In genomic region chr7:135147899-135148721, GRCh38 we compare ENCODE assay signal across 8 cellular contexts. TPM values are rescaled to one million over a fixed set of nuclear protein-coding genes. Genes with fewer than 3 reads are reported as not detected.
DNase-seq lines count a peak whose midpoint lies in the region; ATAC-seq and TF ChIP-seq lines count a peak whose summit lies in the region.

Gene TMEM140 (plus strand): TSS chr7:135148072. CDS start chr7:135164442, 16,370 bp downstream.

- H2AK5ac ChIP-seq in mesendoderm (ENCODE audit: low read length), result no peak within 1 kb of the TSS

- H3K27ac ChIP-seq in lung (ENCODE audit: low read depth in 1 of 2, low read length in 1 of 2), result peak within 1 kb of the TSS; percentile 92 to 95
- H3K27ac ChIP-seq in thymus (ENCODE audit: low read depth), result peak within 1 kb of the TSS; percentile 98
- H3K27ac ChIP-seq in mesendoderm (ENCODE audit: low read depth, low read length), result no peak within 1 kb of the TSS

- H4K8ac ChIP-seq in mesendoderm (ENCODE audit: low read depth, low read length), result no peak within 1 kb of the TSS

- H2BK120ac ChIP-seq in mesendoderm (ENCODE audit: low read depth, low read length), result no peak within 1 kb of the TSS

- peak; percentile 31; the same call in 1 of the 2 replicates for TF ChIP-seq CTCF in BJ (IDR thresholded peaks at IDR 0.05; ENCODE audit: insufficient read depth, low read depth, low read length)
- peak; percentile 6 for TF ChIP-seq CTCF in choroid plexus epithelial cell (conservative IDR thresholded peaks at IDR 0.05; ENCODE audit: low read depth, low read length)
- no peak for TF ChIP-seq CTCF in lung (IDR thresholded peaks at IDR 0.05; ENCODE audit: control extremely low read depth, extremely low read depth)

- no peak within 1 kb of the TSS for H3K18ac ChIP-seq in mesendoderm (ENCODE audit: low read length)

- 6% methylated on average over 13 of the region's 13 CpGs for WGBS in lung, 2 donors
- 10% methylated on average over 13 of the region's 13 CpGs for WGBS in thymus
- WGBS in mesendoderm (ENCODE audit: extremely low coverage, insufficient coverage, low lambda C conversion rate), result no CpG with 5 or more reads among the region's 13 CpGs

- H3K4me3 ChIP-seq in BJ (ENCODE audit: low read depth, low read length) (peak within 1 kb of the TSS; percentile 29), choroid plexus epithelial cell (ENCODE audit: low read depth, low read length) (peak within 1 kb of the TSS; percentile 36), lung (peak within 1 kb of the TSS; percentile 57), thymus (ENCODE audit: low read length) (peak within 1 kb of the TSS; percentile 70), mesendoderm (ENCODE audit: low read length) (no peak within 1 kb of the TSS)

- H3K4me2 ChIP-seq in mesendoderm (ENCODE audit: low read length), result no peak within 1 kb of the TSS

- no peaks in the 10 kb centered on the region for H3K79me2 ChIP-seq in mesendoderm (ENCODE audit: control insufficient read depth, insufficient read depth, low read length)

- no peak for DNase-seq in BJ (ENCODE audit: low read depth)
- DNase-seq in T-helper 22 cell (ENCODE audit: low read depth), result peak; percentile 31
- DNase-seq in choroid plexus epithelial cell (ENCODE audit: low read depth), result peak; percentile 93
- no peak for DNase-seq in lung (ENCODE audit: low spot score)
- DNase-seq in mesendoderm, result no peak

- no peak within 1 kb of the TSS for H4K5ac ChIP-seq in mesendoderm (ENCODE audit: low read length)

- POLR2A ChIA-PET in BJ (lab: Charles Lee), result no interaction called here

- H3K79me1 ChIP-seq in mesendoderm (ENCODE audit: low read length), result no peaks in the 10 kb centered on the region

- CTCF ChIA-PET in BJ (lab: Yijun Ruan, JAX), result interaction anchor here (1.0 to 1.3 kb wide), 5 partner anchors 9 to 162 kb away, joined by 3 to 5 read pairs (median 4); partner anchors contain the start of gene AGBL3

- H3K27me3 ChIP-seq in BJ (ENCODE audit: control insufficient read depth, insufficient read depth, low read length) (no peaks in the 10 kb centered on the region), lung (ENCODE audit: control insufficient read depth, insufficient read depth) (no peaks in the 10 kb centered on the region), thymus (ENCODE audit: control insufficient read depth, insufficient read depth) (no peaks in the 10 kb centered on the region), mesendoderm (ENCODE audit: insufficient read depth, low read length, poor library complexity) (no peaks in the 10 kb centered on the region)

- ATAC-seq in HG03342 (IDR thresholded peaks at IDR 0.05; ENCODE audit: unreplicated experiment) (peak; percentile 71), lung (ENCODE audit: insufficient read depth, low FRiP score) (peak; percentile 55)

- no peaks in the 10 kb centered on the region for H3K36me3 ChIP-seq in BJ (ENCODE audit: control insufficient read depth, insufficient read depth, low read length)
- H3K36me3 ChIP-seq in lung (ENCODE audit: control insufficient read depth in 2 of 2, insufficient read depth in 2 of 2, low read length in 2 of 2), result peaks cover 0 to 2% of the 10 kb centered on the region in 2 donors
- no peaks in the 10 kb centered on the region for H3K36me3 ChIP-seq in thymus (ENCODE audit: control insufficient read depth, insufficient read depth)
- no peaks in the 10 kb centered on the region for H3K36me3 ChIP-seq in mesendoderm (ENCODE audit: control insufficient read depth, insufficient read depth, low read length)

- no peak within 1 kb of the TSS for H3K4ac ChIP-seq in mesendoderm (ENCODE audit: low read depth, low read length)

- H3K9ac ChIP-seq in mesendoderm (ENCODE audit: low read length), result no peak within 1 kb of the TSS

- TF ChIP-seq POLR2A in GM19193 (IDR thresholded peaks at IDR 0.05; ENCODE audit: extremely low read depth, insufficient read depth, insufficient read length), result peak; percentile 73

- H3K4me1 ChIP-seq in lung (ENCODE audit: control insufficient read depth in 2 of 2, insufficient read depth in 2 of 2, low read length in 2 of 2), result peaks cover 11 to 15% of the 10 kb centered on the region in 2 donors
- H3K4me1 ChIP-seq in thymus (ENCODE audit: control insufficient read depth, insufficient read depth, low read length), result peaks cover 3% of the 10 kb centered on the region
- no peaks in the 10 kb centered on the region for H3K4me1 ChIP-seq in mesendoderm (ENCODE audit: control insufficient read depth, low read depth, low read length)

- H3K56ac ChIP-seq in mesendoderm (ENCODE audit: low read length), result no peak within 1 kb of the TSS

- H2BK5ac ChIP-seq in mesendoderm (ENCODE audit: low read length), result no peak within 1 kb of the TSS

- H3K9me3 ChIP-seq in lung (ENCODE audit: control insufficient read depth in 2 of 2, insufficient read depth in 1 of 2, low read length in 1 of 2) (no peaks in the 10 kb centered on the region), thymus (ENCODE audit: control insufficient read depth) (no peaks in the 10 kb centered on the region)

- H2BK15ac ChIP-seq in mesendoderm (replicated peaks; ENCODE audit: low read depth), result no peak within 1 kb of the TSS

- H3K23ac ChIP-seq in mesendoderm (ENCODE audit: low read length), result no peak within 1 kb of the TSS

RNA-seq across cellular contexts. Expression of gene TMEM140, which starts in this region (rescaled TPM):
- 4.1 and 5.5 TPM in 2 replicates for polyA plus RNA-seq in BJ (2011; rRNA removed)
- polyA minus RNA-seq in BJ (2011; rRNA and poly(A)+ RNA removed), result 2.0 and 2.6 TPM in 2 replicates
- 10 to 100 TPM; 16.1 to 19.7 TPM for total RNA-seq in lung
- polyA plus RNA-seq in lung, result 10 to 100 TPM; 17.4 to 35.2 TPM
- polyA plus RNA-seq in thymus, result 13.6 TPM
- not detected for polyA plus RNA-seq in mesendoderm (2013, experiment 1 of 2)
- polyA plus RNA-seq in mesendoderm (2013, experiment 2 of 2), result not detected

Comparison
In these comparisons a context has a peak if more than half of its experiments do, and no peak if none do; other contexts are left out.
1. DNase-seq: peak in T-helper 22 cell (single experiment) and choroid plexus epithelial cell (single experiment); none in BJ (single experiment), lung (single experiment) and mesendoderm (single experiment).